ENCODE assay signal across 10 cellular contexts in the genomic region with DNA sequence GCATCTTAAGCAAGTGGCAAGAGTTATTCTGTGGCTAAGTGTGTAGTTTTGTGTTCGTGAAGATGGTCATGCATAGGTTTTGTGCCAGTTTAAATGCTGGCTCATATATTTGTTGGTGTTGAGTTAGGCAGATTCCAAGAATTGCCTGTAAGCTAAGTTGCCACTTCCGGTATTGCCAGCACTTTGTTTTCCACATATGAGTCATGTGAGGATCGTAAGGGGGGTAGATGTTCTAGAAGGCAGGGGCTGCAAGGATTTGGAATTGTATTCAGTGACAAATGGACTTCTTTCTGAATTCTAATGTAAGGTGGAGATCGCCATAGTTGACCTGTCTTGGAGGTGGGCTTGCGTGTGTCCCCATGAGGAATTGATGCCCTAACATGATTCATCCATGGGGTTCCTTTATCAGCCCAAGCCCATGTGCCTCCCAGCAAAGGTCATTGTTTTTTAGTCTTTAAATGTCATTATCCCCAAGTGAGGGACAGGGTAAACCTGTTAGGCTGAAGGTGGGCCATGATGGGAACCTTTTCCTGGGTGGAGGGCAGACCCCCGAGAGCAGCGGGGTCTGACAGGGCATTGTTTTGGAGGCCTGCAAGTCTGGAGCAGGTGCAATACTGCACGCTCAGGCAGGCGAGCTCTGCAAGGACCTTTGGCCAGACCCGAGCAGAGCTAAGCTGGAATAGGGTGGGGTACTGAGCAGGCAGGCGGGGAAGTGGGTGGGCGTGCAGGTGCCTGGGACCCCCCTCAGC.
DNase-seq lines count a peak whose midpoint lies in the region; ATAC-seq and TF ChIP-seq lines count a peak whose summit lies in the region.
"Had no signal": no experiment of that assay in that cellular context is flagged by ENCODE, and none has a peak within 500 bp of the region (broad histone marks: within the 10 kb centered on the region; RNA-seq: fewer than 3 reads in every experiment).

No MANE protein-coding gene starts in this region.

- H3F3A ChIP-seq in GM23248 (ENCODE audit: insufficient read depth): peaks cover 18% of the 10 kb centered on the region; the same call in 1 of the 2 replicates

- H4K20me1 ChIP-seq in GM23248 (ENCODE audit: insufficient read depth): no peaks in the 10 kb centered on the region

- TF ChIP-seq POLR2A in esophagus squamous epithelium (IDR thresholded peaks at IDR 0.05): no peak

- no peak for TF ChIP-seq CTCF in esophagus squamous epithelium (IDR thresholded peaks at IDR 0.05)

- H3K36me3 ChIP-seq in GM23248 (ENCODE audit: low read depth): no peaks in the 10 kb centered on the region
- H3K36me3 ChIP-seq in esophagus squamous epithelium: peaks cover 0 to 25% (median 0%) of the 10 kb centered on the region in 3 donors
- H3K36me3 ChIP-seq in skeletal muscle tissue (ENCODE audit: control insufficient read depth in 3 of 3, insufficient read depth in 3 of 3, low read length in 3 of 3): peaks cover 0 to 7% (median 0%) of the 10 kb centered on the region in 3 donors

- H3K27ac ChIP-seq in GM23248 (peak overlapping the region; percentile 84), esophagus squamous epithelium (peak overlapping the region; percentile 21 to 99 (median 84)), skeletal muscle tissue (ENCODE audit: low read depth, low read length) (peak overlapping the region; percentile 92)

- H3K9ac ChIP-seq in GM23248 (no peak overlapping the region), skeletal muscle tissue (ENCODE audit: low read depth in 1 of 3, low read length in 3 of 3) (peak overlapping the region in 1 of 3 donors; percentile 0)

- H3K9me2 ChIP-seq in GM23248 (ENCODE audit: insufficient read depth): no peaks in the 10 kb centered on the region

- peak; percentile 1; the same call in 1 of the 3 replicates for ATAC-seq in SK-N-SH treated with all-trans-retinoic acid at 6 μM for 48 hours

- DNase-seq in GM23248: peak; percentile 76
- no peak for DNase-seq in esophagus squamous epithelium (lab: John Stamatoyannopoulos, UW)
- no peak for DNase-seq in stimulated activated naive CD4-positive, alpha-beta T cell (lab: John Stamatoyannopoulos, UW)
- DNase-seq in AML-193 (lab: John Stamatoyannopoulos, UW): no peak
- DNase-seq in NCI-H1417 (lab: John Stamatoyannopoulos, UW): no peak
- no peak for DNase-seq in activated CD8-positive, alpha-beta memory T cell treated with anti-CD3 and anti-CD28 coated beads for 24 hours
- DNase-seq: activated CD4-positive, alpha-beta T cell treated with anti-CD3 and anti-CD28 coated beads for 1 hour; KG1 had no signal

- 80% methylated on average over 12 of the region's 12 CpGs for WGBS in GM23248 (ENCODE audit: low coverage in 1 of 2, low lambda C conversion rate in 2 of 2, missing lambda C conversion rate in 2 of 2), 2 experiments
- 51 to 52% methylated on average over 5 to 7 of the region's 12 CpGs for WGBS in esophagus squamous epithelium, 2 donors

- H2AFZ ChIP-seq in GM23248: no peak overlapping the region

- intact Hi-C loops in esophagus squamous epithelium (cut with DNase I): no loop called here

- H3K4me1 ChIP-seq in GM23248 (ENCODE audit: insufficient read depth) (peaks cover 45% of the 10 kb centered on the region), esophagus squamous epithelium (peaks cover 62 to 94% (median 73%) of the 10 kb centered on the region in 3 donors), skeletal muscle tissue (ENCODE audit: control insufficient read depth in 3 of 3, insufficient read depth in 3 of 3, low read length in 3 of 3) (peaks cover 84 to 93% (median 93%) of the 10 kb centered on the region in 3 donors)

- peaks cover 100% of the 10 kb centered on the region for H3K79me2 ChIP-seq in GM23248 (ENCODE audit: insufficient read depth)

- H3K9me3 ChIP-seq in GM23248 (ENCODE audit: low read depth) (no peaks in the 10 kb centered on the region), esophagus squamous epithelium (no peaks in the 10 kb centered on the region), skeletal muscle tissue (ENCODE audit: control insufficient read depth in 3 of 3, low read length in 3 of 3) (no peaks in the 10 kb centered on the region)

- peak overlapping the region; percentile 33 for H3K4me2 ChIP-seq in GM23248 (ENCODE audit: unreplicated experiment)

- in situ Hi-C loops in GM23248 (cut with MboI): no loop called here

- H3K27me3 ChIP-seq in GM23248 (replicated peaks; ENCODE audit: insufficient read depth) (no peaks in the 10 kb centered on the region), esophagus squamous epithelium (no peaks in the 10 kb centered on the region), skeletal muscle tissue (ENCODE audit: control insufficient read depth in 3 of 3, insufficient read depth in 3 of 3, low read length in 3 of 3) (no peaks in the 10 kb centered on the region)

- H3K4me3 ChIP-seq in GM23248: no peak overlapping the region
- no peak overlapping the region for H3K4me3 ChIP-seq in esophagus squamous epithelium
- H3K4me3 ChIP-seq in skeletal muscle tissue (ENCODE audit: low read length in 3 of 3): no peak overlapping the region

TF ChIP-seq in SK-N-SH treated with all-trans-retinoic acid at 6 μM for 48 hours, 23 proteins besides CTCF, POLR2A, EP300 and RAD21:
- no peak for TF ChIP-seq ISL1 (CRISPR knock-in tag; IDR thresholded peaks at IDR 0.05)
- TF ChIP-seq SNAI2 (CRISPR knock-in tag; IDR thresholded peaks at IDR 0.05): no peak
- TF ChIP-seq OSR1 (CRISPR knock-in tag; IDR thresholded peaks at IDR 0.05): no peak
- no peak for TF ChIP-seq ARNTL (CRISPR knock-in tag; IDR thresholded peaks at IDR 0.05; ENCODE audit: borderline replicate concordance, low read depth)
- TF ChIP-seq, protein P1, sequence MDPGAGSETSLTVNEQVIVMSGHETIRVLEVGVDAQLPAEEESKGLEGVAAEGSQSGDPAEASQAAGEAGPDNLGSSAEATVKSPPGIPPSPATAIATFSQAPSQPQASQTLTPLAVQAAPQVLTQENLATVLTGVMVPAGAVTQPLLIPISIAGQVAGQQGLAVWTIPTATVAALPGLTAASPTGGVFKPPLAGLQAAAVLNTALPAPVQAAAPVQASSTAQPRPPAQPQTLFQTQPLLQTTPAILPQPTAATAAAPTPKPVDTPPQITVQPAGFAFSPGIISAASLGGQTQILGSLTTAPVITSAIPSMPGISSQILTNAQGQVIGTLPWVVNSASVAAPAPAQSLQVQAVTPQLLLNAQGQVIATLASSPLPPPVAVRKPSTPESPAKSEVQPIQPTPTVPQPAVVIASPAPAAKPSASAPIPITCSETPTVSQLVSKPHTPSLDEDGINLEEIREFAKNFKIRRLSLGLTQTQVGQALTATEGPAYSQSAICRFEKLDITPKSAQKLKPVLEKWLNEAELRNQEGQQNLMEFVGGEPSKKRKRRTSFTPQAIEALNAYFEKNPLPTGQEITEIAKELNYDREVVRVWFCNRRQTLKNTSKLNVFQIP (CRISPR knock-in tag; IDR thresholded peaks at IDR 0.05; ENCODE audit: borderline replicate concordance, low read depth): no peak
- TF ChIP-seq, protein P2, sequence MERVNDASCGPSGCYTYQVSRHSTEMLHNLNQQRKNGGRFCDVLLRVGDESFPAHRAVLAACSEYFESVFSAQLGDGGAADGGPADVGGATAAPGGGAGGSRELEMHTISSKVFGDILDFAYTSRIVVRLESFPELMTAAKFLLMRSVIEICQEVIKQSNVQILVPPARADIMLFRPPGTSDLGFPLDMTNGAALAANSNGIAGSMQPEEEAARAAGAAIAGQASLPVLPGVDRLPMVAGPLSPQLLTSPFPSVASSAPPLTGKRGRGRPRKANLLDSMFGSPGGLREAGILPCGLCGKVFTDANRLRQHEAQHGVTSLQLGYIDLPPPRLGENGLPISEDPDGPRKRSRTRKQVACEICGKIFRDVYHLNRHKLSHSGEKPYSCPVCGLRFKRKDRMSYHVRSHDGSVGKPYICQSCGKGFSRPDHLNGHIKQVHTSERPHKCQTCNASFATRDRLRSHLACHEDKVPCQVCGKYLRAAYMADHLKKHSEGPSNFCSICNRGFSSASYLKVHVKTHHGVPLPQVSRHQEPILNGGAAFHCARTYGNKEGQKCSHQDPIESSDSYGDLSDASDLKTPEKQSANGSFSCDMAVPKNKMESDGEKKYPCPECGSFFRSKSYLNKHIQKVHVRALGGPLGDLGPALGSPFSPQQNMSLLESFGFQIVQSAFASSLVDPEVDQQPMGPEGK (CRISPR knock-in tag; IDR thresholded peaks at IDR 0.05; ENCODE audit: borderline replicate concordance): no peak
- TF ChIP-seq, protein P3, sequence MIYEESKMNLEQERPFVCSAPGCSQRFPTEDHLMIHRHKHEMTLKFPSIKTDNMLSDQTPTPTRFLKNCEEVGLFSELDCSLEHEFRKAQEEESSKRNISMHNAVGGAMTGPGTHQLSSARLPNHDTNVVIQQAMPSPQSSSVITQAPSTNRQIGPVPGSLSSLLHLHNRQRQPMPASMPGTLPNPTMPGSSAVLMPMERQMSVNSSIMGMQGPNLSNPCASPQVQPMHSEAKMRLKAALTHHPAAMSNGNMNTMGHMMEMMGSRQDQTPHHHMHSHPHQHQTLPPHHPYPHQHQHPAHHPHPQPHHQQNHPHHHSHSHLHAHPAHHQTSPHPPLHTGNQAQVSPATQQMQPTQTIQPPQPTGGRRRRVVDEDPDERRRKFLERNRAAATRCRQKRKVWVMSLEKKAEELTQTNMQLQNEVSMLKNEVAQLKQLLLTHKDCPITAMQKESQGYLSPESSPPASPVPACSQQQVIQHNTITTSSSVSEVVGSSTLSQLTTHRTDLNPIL (CRISPR knock-in tag; IDR thresholded peaks at IDR 0.05; ENCODE audit: low read depth): no peak
- TF ChIP-seq CSDC2 (CRISPR knock-in tag; IDR thresholded peaks at IDR 0.05): no peak
- no peak for TF ChIP-seq ZNF70 (CRISPR knock-in tag; IDR thresholded peaks at IDR 0.05)
- no peak for TF ChIP-seq PPARA (CRISPR knock-in tag; IDR thresholded peaks at IDR 0.05; ENCODE audit: borderline replicate concordance)
